ENCODE assay signal across 1 cellular context in genomic region chrX:49000640-49001039, GRCh38.
TF ChIP-seq lines count a peak whose summit lies in the region.

No MANE protein-coding gene starts in this region.

TF ChIP-seq in SK-N-SH, 30 proteins besides CTCF, POLR2A, EP300 and RAD21 (continued from another document):
- TF ChIP-seq ZBTB33 (IDR thresholded peaks at IDR 0.05; ENCODE audit: borderline replicate concordance, low read depth): no peak
- TF ChIP-seq REST (IDR thresholded peaks at IDR 0.05; ENCODE audit: low read depth, low read length): no peak
- no peak for TF ChIP-seq GATA2 (CRISPR knock-in tag; IDR thresholded peaks at IDR 0.05)
- TF ChIP-seq NRF1 (IDR thresholded peaks at IDR 0.05; ENCODE audit: low read depth, low read length): no peak
